ENCODE assay signal across 24 cellular contexts in genomic region chr10:103838095-103838395, GRCh38. TPM values are rescaled to one million over a fixed set of nuclear protein-coding genes. Genes with fewer than 3 reads are reported as not detected.
DNase-seq lines count a peak whose midpoint lies in the region; ATAC-seq, FAIRE-seq and TF ChIP-seq lines count a peak whose summit lies in the region.
"Had no signal": no experiment of that assay in that cellular context is flagged by ENCODE, and none has a peak within 500 bp of the region (broad histone marks: within the 10 kb centered on the region; RNA-seq: fewer than 3 reads in every experiment).

No MANE protein-coding gene starts in this region.

- no peak overlapping the region for H3K18ac ChIP-seq in mesenchymal stem cell (ENCODE audit: low read depth in 1 of 2, low read length in 2 of 2)

- H2BK15ac ChIP-seq in mesenchymal stem cell (ENCODE audit: low read depth, poor library complexity, severe bottlenecking) = no peak overlapping the region

- H2AK5ac ChIP-seq in mesenchymal stem cell (ENCODE audit: low read length, severe bottlenecking) = no peak overlapping the region

- no peak overlapping the region for H3K4ac ChIP-seq in mesenchymal stem cell (ENCODE audit: low read depth in 1 of 2, low read length in 2 of 2)

- no peak overlapping the region for H2BK120ac ChIP-seq in mesenchymal stem cell (ENCODE audit: low read depth, low read length)

- 73% methylated on average over 4 of the region's 4 CpGs for WGBS in right cardiac atrium
- WGBS in mesenchymal stem cell = 89% methylated on average over 4 of the region's 4 CpGs

- H3K9ac ChIP-seq in keratinocyte (ENCODE audit: control insufficient read depth, extremely low read depth, insufficient read depth, low read length) (peak overlapping the region; percentile 33), skeletal muscle satellite cell (ENCODE audit: low read depth, low read length) (no peak overlapping the region), mesenchymal stem cell (ENCODE audit: low read length) (no peak overlapping the region)
- H3K9ac ChIP-seq: GM23248 had no signal

- H3K4me2 ChIP-seq in keratinocyte (ENCODE audit: control insufficient read depth, extremely low read depth, insufficient read depth, low read depth, low read length) = peak overlapping the region; percentile 60
- peak overlapping the region; percentile 7 for H3K4me2 ChIP-seq in skeletal muscle satellite cell (ENCODE audit: low read length)
- H3K4me2 ChIP-seq in mesenchymal stem cell (ENCODE audit: low read length, poor library complexity, severe bottlenecking) = no peak overlapping the region

- H3K9me3 ChIP-seq in right cardiac atrium (ENCODE audit: control insufficient read depth, low read length) (no peaks in the 10 kb centered on the region), keratinocyte (ENCODE audit: control insufficient read depth, low read depth, low read length) (no peaks in the 10 kb centered on the region), skeletal muscle satellite cell (replicated peaks; ENCODE audit: low read length) (no peaks in the 10 kb centered on the region), mesenchymal stem cell (ENCODE audit: control insufficient read depth, low read length) (no peaks in the 10 kb centered on the region)

- dilution Hi-C loops in keratinocyte (cut with MboI; ENCODE audit: extremely low pct_ligation_motif_present, low sequenced_read_pairs) = no loop called here

- H3K27me3 ChIP-seq in right cardiac atrium (ENCODE audit: control insufficient read depth, insufficient read depth) = no peaks in the 10 kb centered on the region
- no peaks in the 10 kb centered on the region for H3K27me3 ChIP-seq in keratinocyte (ENCODE audit: control insufficient read depth, extremely low read depth, insufficient read depth, low read length)
- H3K27me3 ChIP-seq in skeletal muscle satellite cell (ENCODE audit: control insufficient read depth, insufficient read depth, low read length) = no peaks in the 10 kb centered on the region
- peaks cover 0 to 10% of the 10 kb centered on the region in 2 experiments for H3K27me3 ChIP-seq in mesenchymal stem cell (ENCODE audit: control insufficient read depth in 1 of 2, insufficient read depth in 1 of 2, low read length in 2 of 2)

- H2AFZ ChIP-seq in keratinocyte (ENCODE audit: control insufficient read depth, low read length) (no peak overlapping the region), mesenchymal stem cell (ENCODE audit: low read depth, low read length) (no peak overlapping the region)
- H2AFZ ChIP-seq: GM23248 had no signal

- H3K9me1 ChIP-seq in keratinocyte (ENCODE audit: control insufficient read depth, extremely low read depth, insufficient read depth, low read length) = peaks cover 26% of the 10 kb centered on the region

- no peak overlapping the region for H3K14ac ChIP-seq in mesenchymal stem cell (ENCODE audit: low read length in 2 of 2)

- H4K20me1 ChIP-seq in keratinocyte (ENCODE audit: control insufficient read depth, extremely low read depth, insufficient read depth, low read length) = peaks cover 73% of the 10 kb centered on the region

- no peak for DNase-seq in Right ventricle myocardium inferior (ENCODE audit: missing footprints)
- no peak for DNase-seq in right cardiac atrium
- DNase-seq in keratinocyte (ENCODE audit: low read depth, low spot score) = no peak
- no peak for DNase-seq in mesenchymal stem cell
- no peak for DNase-seq in cortex of kidney (lab: John Stamatoyannopoulos, UW)
- DNase-seq in activated CD4-positive, alpha-beta T cell treated with anti-CD3 and anti-CD28 coated beads, Interleukin-2, amount 50 U/mL, for 48 hours = no peak
- DNase-seq: CD8-positive, alpha-beta T cell; DMS53; EL; GM23248; NCI-H1105 treated with DMSO at 0.1 percent for 48 hours; NCI-H1694 treated with DMSO at 0.1 percent for 48 hours; NCI-H510A; NCI-H748 treated with DMSO at 0.1 percent for 48 hours; NK-92 treated with Interleukin-12 subunit alpha and Interleukin-12 subunit beta, amount 100 ng/mL, for 24 hours; OCI-M1; SIG-M5 had no signal

- peaks cover 98% of the 10 kb centered on the region for H3K79me2 ChIP-seq in keratinocyte (ENCODE audit: control insufficient read depth, insufficient read depth, low read length)

- H3K4me1 ChIP-seq in right cardiac atrium (ENCODE audit: control insufficient read depth, insufficient read depth, low read length) (peaks cover 21% of the 10 kb centered on the region), keratinocyte (ENCODE audit: control insufficient read depth, extremely low read depth, insufficient read depth, low read length) (peaks cover 64% of the 10 kb centered on the region), skeletal muscle satellite cell (ENCODE audit: control insufficient read depth, insufficient read depth, low read length) (peaks cover 62% of the 10 kb centered on the region), mesenchymal stem cell (ENCODE audit: control insufficient read depth, insufficient read depth, low read depth, low read length) (peaks cover 3% of the 10 kb centered on the region)

- H3K23ac ChIP-seq in mesenchymal stem cell (ENCODE audit: low read length in 2 of 2) = no peak overlapping the region

- H2BK12ac ChIP-seq in mesenchymal stem cell (ENCODE audit: low read length in 2 of 2) = no peak overlapping the region

- no peak for TF ChIP-seq CTCF in VCaP (conservative IDR thresholded peaks at IDR 0.05)
- no peak for TF ChIP-seq CTCF in keratinocyte (optimal IDR thresholded peaks at IDR 0.05 in 1 of 3, IDR thresholded peaks at IDR 0.05 in 1 of 3, conservative IDR thresholded peaks at IDR 0.05 in 1 of 3; ENCODE audit: extremely low read depth in 1 of 3, insufficient read depth in 2 of 3, low read length in 3 of 3)

- H2BK5ac ChIP-seq in mesenchymal stem cell (ENCODE audit: low read depth, low read length, poor library complexity, severe bottlenecking) = no peak overlapping the region

- ATAC-seq in Right ventricle myocardium inferior (peak; percentile 20), right cardiac atrium (no peak)
- ATAC-seq: CD8-positive, alpha-beta T cell; HCT116; K562 had no signal

- no peak overlapping the region for H3K27ac ChIP-seq in right cardiac atrium (ENCODE audit: low read length)
- H3K27ac ChIP-seq in VCaP = peak overlapping the region; percentile 81
- peak overlapping the region; percentile 64 for H3K27ac ChIP-seq in keratinocyte (ENCODE audit: control insufficient read depth, insufficient read depth, low read length)
- H3K27ac ChIP-seq in mesenchymal stem cell (ENCODE audit: low read length, poor library complexity, severe bottlenecking) = no peak overlapping the region
- H3K27ac ChIP-seq: 22Rv1, GM23248 had no signal

- H3K36me3 ChIP-seq in keratinocyte (ENCODE audit: control insufficient read depth in 2 of 2, extremely low read depth in 1 of 2, insufficient read depth in 2 of 2, low read length in 2 of 2) (peaks cover 27 to 61% of the 10 kb centered on the region in 2 experiments), skeletal muscle satellite cell (ENCODE audit: insufficient read depth, low read length) (no peaks in the 10 kb centered on the region), mesenchymal stem cell (ENCODE audit: control insufficient read depth in 1 of 2, insufficient read depth in 2 of 2, low read depth in 1 of 2, low read length in 2 of 2) (no peaks in the 10 kb centered on the region)

- FAIRE-seq in keratinocyte (lab: Jason Lieb, UNC) = no peak
- FAIRE-seq: GM12878, GM19239, K562 had no signal

- intact Hi-C loops in Right ventricle myocardium inferior (cut with DNase I) (loop anchor here (5.0 kb wide), 2 partner anchors 61 to 81 kb away; no protein-coding TSS in a partner anchor), right cardiac atrium (cut with DNase I) (no loop called here)

- peaks cover 6% of the 10 kb centered on the region for H3K79me1 ChIP-seq in mesenchymal stem cell (replicated peaks; ENCODE audit: low read length, poor library complexity, severe bottlenecking)

- H3K4me3 ChIP-seq in right cardiac atrium (ENCODE audit: low read length) (no peak overlapping the region), keratinocyte (ENCODE audit: control insufficient read depth in 2 of 3, extremely low read depth in 1 of 3, insufficient read depth in 2 of 3, low read depth in 1 of 3, low read length in 3 of 3) (peak overlapping the region in 2 of 3 experiments; percentile 4 to 10), skeletal muscle satellite cell (ENCODE audit: low read length) (no peak overlapping the region), mesenchymal stem cell (ENCODE audit: insufficient read depth in 1 of 2, low read depth in 1 of 2, low read length in 2 of 2) (no peak overlapping the region)
- H3K4me3 ChIP-seq: GM12878, GM23248, K562 had no signal

- no peak overlapping the region for H4K91ac ChIP-seq in mesenchymal stem cell (ENCODE audit: low read length)

- H4K8ac ChIP-seq in mesenchymal stem cell (ENCODE audit: low read length) = no peak overlapping the region

RNA-seq across cellular contexts. Expression of gene SH3PXD2A, which starts 17.3 kb away (rescaled TPM):
- 28.7 TPM for total RNA-seq in Right ventricle myocardium inferior
- total RNA-seq in right cardiac atrium = 10 to 100 TPM; 30.2 to 31.7 (median 31.0) TPM
- 13.5 TPM for polyA plus RNA-seq in right cardiac atrium
- 31.0 to 56.6 TPM (median 33.9 TPM) in 3 replicates for polyA plus RNA-seq in keratinocyte
- polyA plus RNA-seq in keratinocyte (2011; ENCODE audit: low read depth) = 22.4 TPM
- polyA plus RNA-seq in keratinocyte (2011; cell fraction: cytosol; rRNA removed) = 32.2 and 35.6 TPM in 2 replicates
- 116 and 136 TPM in 2 replicates for polyA plus RNA-seq in keratinocyte (2011; cell fraction: nucleus; rRNA removed)
- 46.1 and 73.7 TPM in 2 replicates for polyA plus RNA-seq in keratinocyte (2012; ENCODE audit: low replicate concordance)
- polyA minus RNA-seq in keratinocyte = 46.4 to 127 TPM (median 59.1 TPM) in 3 replicates
- 63.7 TPM for polyA minus RNA-seq in keratinocyte (2011; cell fraction: cytosol; rRNA and poly(A)+ RNA removed)
- 88.9 and 140 TPM in 2 replicates for polyA minus RNA-seq in keratinocyte (2011; cell fraction: nucleus; rRNA and poly(A)+ RNA removed)
- 14.4 and 17.0 TPM in 2 replicates for total RNA-seq in skeletal muscle satellite cell (2012; rRNA removed)
- 8.7 TPM for polyA plus RNA-seq in mesenchymal stem cell (2013, experiment 1 of 2)
- polyA plus RNA-seq in mesenchymal stem cell (2013, experiment 2 of 2) = 8.7 TPM

Comparison
In these comparisons a context has a peak if more than half of its experiments do, and no peak if none do; other contexts are left out.
1. H3K27ac ChIP-seq: peak in VCaP (single experiment) and keratinocyte (single experiment); none in right cardiac atrium (single experiment) and mesenchymal stem cell (single experiment).
2. H3K4me3 ChIP-seq: peak in keratinocyte (2 of 3); none in right cardiac atrium (single experiment), skeletal muscle satellite cell (single experiment) and mesenchymal stem cell (0 of 2).